Comparison of ENCODE assay signal across 9 cellular contexts in genomic region chr2:68063797-68064646, GRCh38. TPM values are rescaled to one million over a fixed set of nuclear protein-coding genes. Genes with fewer than 3 reads are reported as not detected.
DNase-seq lines count a peak whose midpoint lies in the region; ATAC-seq and TF ChIP-seq lines count a peak whose summit lies in the region.
"Not testable (repeated sequence)": the region's sequence is repeated elsewhere in the genome, so short reads cannot be mapped to it uniquely, and the experiment has no call there.
"Had no signal": no experiment of that assay in that cellular context is flagged by ENCODE, and none has a peak within 500 bp of the region (broad histone marks: within the 10 kb centered on the region; RNA-seq: fewer than 3 reads in every experiment).

No MANE protein-coding gene starts in this region.

- H4K91ac ChIP-seq in H9 (ENCODE audit: insufficient read length, low read depth, low read length), result not testable (repeated sequence)

- not testable (repeated sequence) for BruUV-seq in A673 (replicated peaks; lab: Mats Ljungman, UMichigan)

- POLR2A ChIA-PET in A673 (lab: Charles Lee; ENCODE audit: low non-redundant PET), result interaction anchor here (0.6 to 1.7 kb wide), 2 partner anchors 9 to 889 kb away, joined by 3 read pairs; no protein-coding TSS in a partner anchor

- not testable (repeated sequence) for H3K36me3 ChIP-seq in A673 (ENCODE audit: insufficient read depth, low read length, poor library complexity, severe bottlenecking); mucosa of stomach (ENCODE audit: control insufficient read depth, insufficient read depth, low read length); skeletal muscle satellite cell (ENCODE audit: insufficient read depth, low read length)

- intact Hi-C loops in A673 (cut with micrococcal nuclease; ENCODE audit: unreplicated experiment); Right ventricle myocardium superior (cut with DNase I): not testable (repeated sequence)

- not testable (repeated sequence) for H2AK5ac ChIP-seq in H9 (ENCODE audit: insufficient read length, low read length)

- not testable (repeated sequence) for H2AFZ ChIP-seq in H9 (ENCODE audit: low read length)

- H3K27me3 Mint-ChIP-seq in H9 (ENCODE audit: low read depth), result peaks cover 34% of the 10 kb centered on the region
- H3K27me3 Mint-ChIP-seq in T-helper 17 cell; activated naive CD8-positive, alpha-beta T cell: not testable (repeated sequence)

- H2BK5ac ChIP-seq in H9 (ENCODE audit: insufficient read length, low read length), result not testable (repeated sequence)

- not testable (repeated sequence) for H4K5ac ChIP-seq in H9 (ENCODE audit: insufficient read length, low read depth, low read length)

- DNase-seq in A673 (ENCODE audit: low spot score) (peak; percentile 12), H9 (peak; percentile 52), NCI-H345 treated with DMSO at 0.1 percent for 48 hours (lab: John Stamatoyannopoulos, UW; ENCODE audit: unreplicated experiment) (peak; percentile 3), Right ventricle myocardium superior (peak; percentile 45)
- not testable (repeated sequence) for DNase-seq in T-helper 17 cell

- not testable (repeated sequence) for H3K9me3 ChIP-seq in A673 (ENCODE audit: low read depth, low read length, poor library complexity, severe bottlenecking); H9 (ENCODE audit: control insufficient read depth, low read depth, low read length); T-helper 17 cell (ENCODE audit: control insufficient read depth, low read length, poor library complexity, severe bottlenecking); mucosa of stomach (ENCODE audit: control insufficient read depth, low read length); skeletal muscle satellite cell (replicated peaks; ENCODE audit: low read length)

- H3K4ac ChIP-seq in H9 (ENCODE audit: low read depth, low read length), result not testable (repeated sequence)

- WGBS in H9 (ENCODE audit: extremely low coverage, insufficient read length, low lambda C conversion rate), result no CpG with 5 or more reads among the region's 19 CpGs

- not testable (repeated sequence) for H2BK15ac ChIP-seq in H9 (ENCODE audit: low read depth, low read length)

- not testable (repeated sequence) for H2BK120ac ChIP-seq in H9 (ENCODE audit: low read depth, low read length, poor library complexity, severe bottlenecking)

- H3K23ac ChIP-seq in H9 (ENCODE audit: insufficient read length, low read depth, low read length), result not testable (repeated sequence)

- peaks cover 10% of the 10 kb centered on the region; the same call in 1 of the 2 replicates for H3K79me2 ChIP-seq in H9 (ENCODE audit: insufficient read depth, low read length)

- H3K27ac Mint-ChIP-seq in H9 (peak overlapping the region in 2 of 3 experiments; percentile 85 to 98; a peak in 3 of 7 replicates), T-helper 17 cell (peak overlapping the region; percentile 99)
- not testable (repeated sequence) for H3K27ac Mint-ChIP-seq in activated naive CD8-positive, alpha-beta T cell

- not testable (repeated sequence) for H3K36me3 Mint-ChIP-seq in H9 (ENCODE audit: insufficient read depth in 1 of 3, low read depth in 3 of 3); T-helper 17 cell (ENCODE audit: low read depth); activated naive CD8-positive, alpha-beta T cell

- H4K20me1 ChIP-seq in H9 (ENCODE audit: control insufficient read depth, insufficient read depth, insufficient read length), result not testable (repeated sequence)

- H3K23me2 ChIP-seq in H9 (ENCODE audit: insufficient read length, low read depth, low read length, poor library complexity, severe bottlenecking), result not testable (repeated sequence)

- H3K79me1 ChIP-seq in H9 (ENCODE audit: insufficient read depth, low read depth, low read length, poor library complexity, severe bottlenecking), result not testable (repeated sequence)

- not testable (repeated sequence) for TF ChIP-seq CTCF in A673 (conservative IDR thresholded peaks at IDR 0.05; ENCODE audit: low read depth, low read length); H9 (conservative IDR thresholded peaks at IDR 0.05)

- CTCF ChIA-PET in A673 (lab: Charles Lee), result not testable (repeated sequence)

- not testable (repeated sequence) for H2BK20ac ChIP-seq in H9 (ENCODE audit: low read depth, low read length, poor library complexity, severe bottlenecking)

- peaks cover 9 to 21% of the 10 kb centered on the region in 2 experiments for H3K4me1 Mint-ChIP-seq in H9
- H3K4me1 Mint-ChIP-seq in T-helper 17 cell, result peaks cover 21% of the 10 kb centered on the region
- peaks cover 32% of the 10 kb centered on the region for H3K4me1 Mint-ChIP-seq in activated naive CD8-positive, alpha-beta T cell (ENCODE audit: low read depth)

- not testable (repeated sequence) for H3K27me3 ChIP-seq in A673 (replicated peaks; ENCODE audit: insufficient read depth, low read depth, low read length, poor library complexity); H9 (ENCODE audit: insufficient read depth, low read length); mucosa of stomach (ENCODE audit: control insufficient read depth, insufficient read depth, low read length); skeletal muscle satellite cell (ENCODE audit: control insufficient read depth, insufficient read depth, low read length)

- not testable (repeated sequence) for H3K56ac ChIP-seq in H9 (ENCODE audit: insufficient read length, low read depth, low read length)

- not testable (repeated sequence) for H4K8ac ChIP-seq in H9 (replicated peaks; ENCODE audit: insufficient read length, low read depth, low read length)

- not testable (repeated sequence) for H3K27ac ChIP-seq in A673 (ENCODE audit: low read depth, low read length, poor library complexity, severe bottlenecking); H9 (ENCODE audit: insufficient read length, low read depth, low read length)

- not testable (repeated sequence) for H3K9me3 Mint-ChIP-seq in H9; activated naive CD8-positive, alpha-beta T cell (ENCODE audit: low read depth)

- H3T11ph ChIP-seq in H9 (ENCODE audit: low read length), result not testable (repeated sequence)

- peak overlapping the region; percentile 91 to 96 for H3K4me3 Mint-ChIP-seq in H9
- peak overlapping the region; percentile 96 for H3K4me3 Mint-ChIP-seq in T-helper 17 cell
- H3K4me3 Mint-ChIP-seq in activated naive CD8-positive, alpha-beta T cell, result peak overlapping the region; percentile 91

- not testable (repeated sequence) for ATAC-seq in T-helper 17 cell; Right ventricle myocardium superior (ENCODE audit: poor library complexity)

- H3K18ac ChIP-seq in H9 (ENCODE audit: insufficient read length, low read depth, low read length), result peak overlapping the region; percentile 18

- not testable (repeated sequence) for H3K4me1 ChIP-seq in A673 (ENCODE audit: insufficient read depth, low read length, poor library complexity, severe bottlenecking); H9 (ENCODE audit: insufficient read depth, low read length); mucosa of stomach (ENCODE audit: control insufficient read depth, insufficient read depth, low read length)
- H3K4me1 ChIP-seq in skeletal muscle satellite cell (ENCODE audit: control insufficient read depth, insufficient read depth, low read length), result peaks cover 19% of the 10 kb centered on the region

- H2BK12ac ChIP-seq in H9 (ENCODE audit: insufficient read length, low read depth, low read length), result not testable (repeated sequence)

- peak overlapping the region; percentile 74 for H3K4me3 ChIP-seq in A673 (ENCODE audit: low read depth, low read length, poor library complexity, severe bottlenecking)
- H3K4me3 ChIP-seq in mucosa of stomach (ENCODE audit: low read length), result peak overlapping the region; percentile 84
- H3K4me3 ChIP-seq in skeletal muscle satellite cell (ENCODE audit: low read length), result not testable (repeated sequence)

- peak overlapping the region; percentile 3 for H3K4me2 ChIP-seq in H9 (ENCODE audit: insufficient read depth, insufficient read length, low read length)
- H3K4me2 ChIP-seq in skeletal muscle satellite cell (ENCODE audit: low read length), result peak overlapping the region; percentile 94

- not testable (repeated sequence) for H3K9ac ChIP-seq in H9 (ENCODE audit: extremely low read depth, insufficient read length, low read length); mucosa of stomach (ENCODE audit: low read length); skeletal muscle satellite cell (ENCODE audit: low read depth, low read length)

- not testable (repeated sequence) for H3K14ac ChIP-seq in H9 (ENCODE audit: insufficient read depth, low read length)

RNA-seq across cellular contexts. Expression of gene C1D, which starts 1.2 kb away (rescaled TPM):
- total RNA-seq in A673 (2021), result 18.4 and 21.3 TPM in 2 replicates
- 16.5 and 19.7 TPM in 2 replicates for total RNA-seq in H9 (2021)
- 10 to 100 TPM; 14.1 to 17.0 TPM for total RNA-seq in T-helper 17 cell
- total RNA-seq in Right ventricle myocardium superior, result 13.7 TPM
- total RNA-seq in skeletal muscle satellite cell (2012; rRNA removed), result 27.4 and 28.2 TPM in 2 replicates
- total RNA-seq: ascending aorta had no signal
